16 cellular contexts compared by ENCODE assay signal in the genomic region with DNA sequence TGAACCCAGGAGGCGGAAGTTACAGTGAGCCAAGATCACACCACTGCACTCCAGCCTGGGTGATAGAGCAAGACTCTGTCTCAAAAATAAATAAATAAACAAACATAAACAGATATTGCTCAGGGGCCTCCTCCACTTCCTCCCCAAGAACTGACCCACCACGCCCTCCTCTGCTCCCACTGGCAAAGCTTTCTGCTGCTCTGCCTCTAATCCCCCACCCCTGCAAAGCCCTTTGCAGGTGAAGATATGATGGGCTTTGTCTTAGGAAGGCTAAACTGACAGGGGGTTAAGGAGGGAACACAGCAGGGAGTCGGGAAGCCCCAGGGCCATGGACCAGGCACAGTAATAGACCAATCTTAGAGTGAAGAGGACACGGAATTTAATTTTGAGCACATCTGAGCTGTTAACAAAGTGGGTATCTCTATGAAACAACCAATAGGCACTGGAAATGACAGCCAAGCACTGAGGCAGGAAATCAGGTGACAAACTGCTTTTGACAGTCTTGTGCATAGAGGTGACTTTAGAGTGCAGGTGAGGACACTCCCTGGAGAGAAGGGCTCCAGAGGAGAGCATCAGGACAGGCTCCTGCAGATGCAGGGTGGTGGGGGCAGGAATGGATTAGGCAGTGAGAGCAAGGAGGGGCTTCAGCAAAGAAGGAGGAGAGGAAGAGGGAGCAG. TPM values are rescaled to one million over a fixed set of nuclear protein-coding genes. Genes with fewer than 3 reads are reported as not detected.
"Had no signal": no experiment of that assay in that cellular context is flagged by ENCODE, and none has a peak within 500 bp of the region (broad histone marks: within the 10 kb centered on the region; RNA-seq: fewer than 3 reads in every experiment).

No MANE protein-coding gene starts in this region.

- ATAC-seq: gastroesophageal sphincter had no signal

- H2AFZ ChIP-seq: hepatocyte had no signal

- H3K27ac Mint-ChIP-seq: activated naive CD8-positive, alpha-beta T cell; T-helper 2 cell treated with Interferon-gamma antibody and Interleukin-4, amounts not matched to agents 5 μg/mL and 100 μg/mL, for 36 hours had no signal

- H3K4me1 ChIP-seq: gastroesophageal sphincter, right atrium auricular region had no signal

- H3K4me3 Mint-ChIP-seq: activated naive CD8-positive, alpha-beta T cell; T-helper 2 cell treated with Interferon-gamma antibody and Interleukin-4, amounts not matched to agents 5 μg/mL and 100 μg/mL, for 36 hours had no signal

- H3K9me3 ChIP-seq: gastroesophageal sphincter, right atrium auricular region, thyroid gland had no signal

- H3K36me3 ChIP-seq: gastroesophageal sphincter, right atrium auricular region, thyroid gland had no signal

- H3K9me3 Mint-ChIP-seq: T-helper 2 cell treated with Interferon-gamma antibody and Interleukin-4, amounts not matched to agents 5 μg/mL and 100 μg/mL, for 36 hours had no signal

- H3K4me3 ChIP-seq: gastroesophageal sphincter, hepatocyte, right atrium auricular region, skin epidermis, thyroid gland had no signal

- H3K27me3 ChIP-seq: hepatocyte, right atrium auricular region, thyroid gland had no signal

- DNase-seq: activated CD8-positive, alpha-beta memory T cell treated with anti-CD3 and anti-CD28 coated beads for 24 hours; anterior cingulate cortex; cerebellar nuclear complex; dermis blood vessel endothelial cell had no signal

- H3K36me3 Mint-ChIP-seq: activated naive CD8-positive, alpha-beta T cell had no signal

- FAIRE-seq: urothelium cell line had no signal

- H3K79me2 ChIP-seq: hepatocyte had no signal

- H3K27ac ChIP-seq: gastroesophageal sphincter, hepatocyte, right atrium auricular region, skin epidermis, thyroid gland had no signal

- H3K4me2 ChIP-seq: hepatocyte had no signal

RNA-seq across cellular contexts. Expression of a gene that starts 6.4 kb away (rescaled TPM):
- total RNA-seq: dermis blood vessel endothelial cell, epithelial cell of proximal tubule, gastroesophageal sphincter, hepatocyte, kidney epithelial cell, mesenteric fat pad, right atrium auricular region, thyroid gland had no signal
- polyA plus RNA-seq: hepatocyte, liver had no signal

RNA-seq across cellular contexts. Expression of a gene that starts 25.1 kb away (rescaled TPM):
- total RNA-seq: dermis blood vessel endothelial cell, epithelial cell of proximal tubule, kidney epithelial cell, thyroid gland had no signal

RNA-seq across cellular contexts. Expression of a gene that starts 31.2 kb away (rescaled TPM):
- total RNA-seq: dermis blood vessel endothelial cell, epithelial cell of proximal tubule, gastroesophageal sphincter, kidney epithelial cell, mesenteric fat pad, right atrium auricular region, thyroid gland had no signal
- polyA plus RNA-seq: hepatocyte, liver had no signal

RNA-seq across cellular contexts. Expression of a gene that starts 52.6 kb away (rescaled TPM):
- total RNA-seq: dermis blood vessel endothelial cell, kidney epithelial cell had no signal
